Comparison of ENCODE assay signal across 13 cellular contexts in the genomic region with DNA sequence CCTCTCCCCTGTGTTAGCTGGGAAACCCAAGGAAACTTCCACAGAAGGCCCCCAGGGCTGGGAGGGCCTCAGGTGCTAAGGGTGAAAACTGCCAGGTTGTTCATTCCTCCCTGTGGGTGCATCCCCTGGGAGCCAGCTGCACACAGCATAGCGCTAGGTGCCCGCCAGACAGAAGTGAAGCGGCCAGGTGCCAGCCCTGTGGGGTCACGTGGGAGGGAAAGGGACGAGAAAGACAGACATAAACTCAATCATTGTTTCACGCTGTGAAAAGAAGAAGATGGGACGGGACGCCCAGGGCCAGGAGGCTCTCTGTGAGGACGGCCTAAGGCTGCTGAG. TPM values are rescaled to one million over a fixed set of nuclear protein-coding genes. Genes with fewer than 3 reads are reported as not detected.
A peak's percentile ranks its signal among the peaks of the same experiment; 100 is the strongest.
DNase-seq lines count a peak whose midpoint lies in the region; ATAC-seq, FAIRE-seq and TF ChIP-seq lines count a peak whose summit lies in the region.
"Had no signal": no experiment of that assay in that cellular context is flagged by ENCODE, and none has a peak within 500 bp of the region (broad histone marks: within the 10 kb centered on the region; RNA-seq: fewer than 3 reads in every experiment).

No MANE protein-coding gene starts in this region.

- TF ChIP-seq EP300 in H1 (IDR thresholded peaks at IDR 0.05; ENCODE audit: borderline replicate concordance in 1 of 2, low read depth in 2 of 2, low read length in 2 of 2), result no peak

- H3K56ac ChIP-seq in H1 (replicated peaks; ENCODE audit: insufficient read length, low read depth, low read length), result no peak overlapping the region

- CTCF ChIA-PET in H1 (lab: Charles Lee; ENCODE audit: partially characterized antibody), result interaction anchor here (0.6 to 4.2 kb wide), 8 partner anchors 10 to 233 kb away, joined by 3 to 31 read pairs (median 8); no protein-coding TSS in a partner anchor
- CTCF ChIA-PET in activated CD8-positive, alpha-beta T cell treated with anti-CD3 and anti-CD28 coated beads for 36 hours (lab: Charles Lee), result interaction anchor here (2.1 to 2.4 kb wide), 2 partner anchors 43 to 233 kb away, joined by 8 to 36 read pairs; no protein-coding TSS in a partner anchor

- H3K27me3 ChIP-seq in H1 (replicated peaks in 1 of 4; ENCODE audit: control insufficient read depth in 3 of 4, extremely low read depth in 1 of 4, insufficient read depth in 3 of 4, low read length in 3 of 4), result peaks cover 0 to 4% (median 0%) of the 10 kb centered on the region in 4 experiments; a peak in 4 of 7 replicates
- H3K27me3 ChIP-seq: right lobe of liver had no signal

- H4K91ac ChIP-seq in H1 (replicated peaks; ENCODE audit: insufficient read length, low read length), result no peak overlapping the region

- H3K4ac ChIP-seq in H1 (replicated peaks; ENCODE audit: insufficient read length, low read depth, low read length), result peak overlapping the region; percentile 60

- H3K36me3 Mint-ChIP-seq in stimulated activated memory B cell treated with anti-CD40 and anti-IgM and Interleukin-4, amounts not matched to agents 10 μg/mL and 1 μg/mL and 100 μg/mL, for 72 hours, result peaks cover 22% of the 10 kb centered on the region
- no peaks in the 10 kb centered on the region for H3K36me3 Mint-ChIP-seq in T-helper 2 cell treated with Interferon-gamma antibody and Interleukin-4, amounts not matched to agents 5 μg/mL and 100 μg/mL, for 36 hours (ENCODE audit: low read depth)
- H3K36me3 Mint-ChIP-seq in activated CD8-positive, alpha-beta T cell treated with anti-CD3 and anti-CD28 coated beads for 36 hours (ENCODE audit: low read depth), result peaks cover 2% of the 10 kb centered on the region
- H3K36me3 Mint-ChIP-seq: naive B cell had no signal

- no peak overlapping the region for H4K8ac ChIP-seq in H1 (ENCODE audit: extremely low read depth, insufficient read depth, low read length)

- POLR2A ChIA-PET in H1 (lab: Charles Lee; ENCODE audit: partially characterized antibody), result interaction anchor here (0.9 to 5.7 kb wide), 3 partner anchors 11 to 60 kb away, joined by 3 to 36 read pairs (median 4); no protein-coding TSS in a partner anchor
- POLR2A ChIA-PET in activated CD8-positive, alpha-beta T cell treated with anti-CD3 and anti-CD28 coated beads for 36 hours (lab: Charles Lee), result no interaction called here

- DNase-seq in NCI-H510A treated with DMSO at 0.1 percent for 48 hours (lab: John Stamatoyannopoulos, UW) (peak; percentile 23), NCI-H510A (lab: John Stamatoyannopoulos, UW) (no peak), NCI-H526 treated with DMSO at 0.1 percent for 48 hours (lab: John Stamatoyannopoulos, UW) (peak; percentile 28), H1 (ENCODE audit: low read depth in 1 of 2, low spot score in 2 of 2) (no peak)
- DNase-seq in T-helper 2 cell treated with Interferon-gamma antibody and Interleukin-4, amounts not matched to agents 5 μg/mL and 100 μg/mL, for 36 hours (ENCODE audit: low spot score), result no peak
- no peak for DNase-seq in activated CD8-positive, alpha-beta T cell treated with anti-CD3 and anti-CD28 coated beads for 36 hours
- DNase-seq: activated CD4-positive, alpha-beta memory T cell treated with anti-CD3 and anti-CD28 coated beads for 36 hours; left ventricle myocardium inferior; naive B cell had no signal

- no peak overlapping the region for H3K4me2 ChIP-seq in H1 (ENCODE audit: insufficient read depth in 1 of 2, low read depth in 2 of 2, low read length in 2 of 2)

- H4K5ac ChIP-seq in H1 (ENCODE audit: insufficient read length, low read depth, low read length), result no peak overlapping the region

- H2BK120ac ChIP-seq in H1 (replicated peaks; ENCODE audit: low read depth, low read length), result no peak overlapping the region

- no peak for TF ChIP-seq RAD21 in H1 (IDR thresholded peaks at IDR 0.05 in 1 of 2, conservative IDR thresholded peaks at IDR 0.05 in 1 of 2; ENCODE audit: low read depth in 2 of 2, low read length in 2 of 2)

- H3K4me3 ChIP-seq in H1 (ENCODE audit: extremely low read depth in 1 of 4, insufficient read depth in 2 of 4, low read depth in 3 of 4, low read length in 4 of 4), result no peak overlapping the region
- H3K4me3 ChIP-seq: left ventricle myocardium inferior, right lobe of liver had no signal

- no peak for ATAC-seq in stimulated activated memory B cell treated with anti-CD40 and anti-IgM and Interleukin-4, amounts not matched to agents 10 μg/mL and 1 μg/mL and 100 μg/mL, for 72 hours
- ATAC-seq in GM21360 (IDR thresholded peaks at IDR 0.05; ENCODE audit: unreplicated experiment), result no peak
- no peak for ATAC-seq in activated CD8-positive, alpha-beta T cell treated with anti-CD3 and anti-CD28 coated beads for 36 hours

- no peaks in the 10 kb centered on the region for H3K36me3 ChIP-seq in H1 (ENCODE audit: control insufficient read depth in 2 of 4, insufficient read depth in 4 of 4, low read length in 3 of 4)

- no peak overlapping the region; the same call in 1 of the 2 replicates for H2BK5ac ChIP-seq in H1 (ENCODE audit: low read depth, low read length)

- H3K27ac Mint-ChIP-seq in stimulated activated memory B cell treated with anti-CD40 and anti-IgM and Interleukin-4, amounts not matched to agents 10 μg/mL and 1 μg/mL and 100 μg/mL, for 72 hours, result peak overlapping the region; percentile 93
- H3K27ac Mint-ChIP-seq in T-helper 2 cell treated with Interferon-gamma antibody and Interleukin-4, amounts not matched to agents 5 μg/mL and 100 μg/mL, for 36 hours, result no peak overlapping the region
- H3K27ac Mint-ChIP-seq in activated CD8-positive, alpha-beta T cell treated with anti-CD3 and anti-CD28 coated beads for 36 hours, result no peak overlapping the region
- H3K27ac Mint-ChIP-seq: activated CD4-positive, alpha-beta memory T cell treated with anti-CD3 and anti-CD28 coated beads for 36 hours; stimulated activated naive CD8-positive, alpha-beta T cell treated with anti-CD3 and anti-CD28 coated beads, Interleukin-15, Interleukin-2, amounts not matched to agents 100 ng/mL and 50 ng/mL, for 24 hours had no signal

- no peak overlapping the region for H3K27ac ChIP-seq in H1 (ENCODE audit: low read depth, low read length)
- H3K27ac ChIP-seq: right lobe of liver had no signal

- peak overlapping the region; percentile 57 for H3K4me3 Mint-ChIP-seq in stimulated activated memory B cell treated with anti-CD40 and anti-IgM and Interleukin-4, amounts not matched to agents 10 μg/mL and 1 μg/mL and 100 μg/mL, for 72 hours
- no peak overlapping the region for H3K4me3 Mint-ChIP-seq in T-helper 2 cell treated with Interferon-gamma antibody and Interleukin-4, amounts not matched to agents 5 μg/mL and 100 μg/mL, for 36 hours
- H3K4me3 Mint-ChIP-seq in activated CD8-positive, alpha-beta T cell treated with anti-CD3 and anti-CD28 coated beads for 36 hours, result no peak overlapping the region
- H3K4me3 Mint-ChIP-seq: activated CD4-positive, alpha-beta memory T cell treated with anti-CD3 and anti-CD28 coated beads for 36 hours; stimulated activated naive CD8-positive, alpha-beta T cell treated with anti-CD3 and anti-CD28 coated beads, Interleukin-15, Interleukin-2, amounts not matched to agents 100 ng/mL and 50 ng/mL, for 24 hours had no signal

- no peaks in the 10 kb centered on the region for H3K79me2 ChIP-seq in H1 (ENCODE audit: control insufficient read depth in 1 of 2, insufficient read depth in 2 of 2, low read length in 2 of 2)

- no peak overlapping the region for H2AK5ac ChIP-seq in H1 (ENCODE audit: low read depth, low read length)

- FAIRE-seq in H1 (lab: Jason Lieb, UNC), result no peak

- intact Hi-C loops in activated CD8-positive, alpha-beta T cell treated with anti-CD3 and anti-CD28 coated beads for 36 hours (cut with micrococcal nuclease), result no loop called here

- H2BK15ac ChIP-seq in H1 (ENCODE audit: low read length), result no peak overlapping the region

- TF ChIP-seq CTCF in H1 (IDR thresholded peaks at IDR 0.05; ENCODE audit: control extremely low read depth in 1 of 3, insufficient read depth in 1 of 3, low read depth in 1 of 3, low read length in 3 of 3), result no peak
- no peak for TF ChIP-seq CTCF in activated CD8-positive, alpha-beta T cell treated with anti-CD3 and anti-CD28 coated beads for 36 hours (IDR thresholded peaks at IDR 0.05)

- H2BK12ac ChIP-seq in H1 (ENCODE audit: low read depth, low read length), result no peak overlapping the region

- peaks cover 53% of the 10 kb centered on the region for H3K4me1 Mint-ChIP-seq in stimulated activated memory B cell treated with anti-CD40 and anti-IgM and Interleukin-4, amounts not matched to agents 10 μg/mL and 1 μg/mL and 100 μg/mL, for 72 hours
- H3K4me1 Mint-ChIP-seq in T-helper 2 cell treated with Interferon-gamma antibody and Interleukin-4, amounts not matched to agents 5 μg/mL and 100 μg/mL, for 36 hours (ENCODE audit: low read depth), result peaks cover 18% of the 10 kb centered on the region
- H3K4me1 Mint-ChIP-seq in activated CD8-positive, alpha-beta T cell treated with anti-CD3 and anti-CD28 coated beads for 36 hours (ENCODE audit: low read depth), result peaks cover 26% of the 10 kb centered on the region

- no peak for TF ChIP-seq POLR2A in H1 (IDR thresholded peaks at IDR 0.05; ENCODE audit: control extremely low read depth in 1 of 2, low read depth in 2 of 2, low read length in 2 of 2)

- peaks cover 3% of the 10 kb centered on the region; the same call in 1 of the 2 replicates for H3K23me2 ChIP-seq in H1 (ENCODE audit: low read depth, low read length)

- no peak overlapping the region for H3K14ac ChIP-seq in H1 (ENCODE audit: insufficient read length)

- no peak overlapping the region for H3K18ac ChIP-seq in H1 (ENCODE audit: extremely low read depth, low read length)

- H3K9me3 ChIP-seq in H1 (ENCODE audit: insufficient read depth in 2 of 2, low read depth in 1 of 2, low read length in 1 of 2), result no peaks in the 10 kb centered on the region
- H3K9me3 ChIP-seq: left ventricle myocardium inferior, right lobe of liver had no signal

- no peak overlapping the region for H3K9ac ChIP-seq in H1 (replicated peaks in 1 of 4; ENCODE audit: extremely low read depth in 1 of 4, low read depth in 3 of 4, low read length in 3 of 4)

- H3K9me3 Mint-ChIP-seq in stimulated activated memory B cell treated with anti-CD40 and anti-IgM and Interleukin-4, amounts not matched to agents 10 μg/mL and 1 μg/mL and 100 μg/mL, for 72 hours, result no peaks in the 10 kb centered on the region
- H3K9me3 Mint-ChIP-seq in T-helper 2 cell treated with Interferon-gamma antibody and Interleukin-4, amounts not matched to agents 5 μg/mL and 100 μg/mL, for 36 hours, result no peaks in the 10 kb centered on the region
- no peaks in the 10 kb centered on the region for H3K9me3 Mint-ChIP-seq in activated CD8-positive, alpha-beta T cell treated with anti-CD3 and anti-CD28 coated beads for 36 hours
- H3K9me3 Mint-ChIP-seq: activated CD4-positive, alpha-beta memory T cell treated with anti-CD3 and anti-CD28 coated beads for 36 hours; naive B cell; stimulated activated naive CD8-positive, alpha-beta T cell treated with anti-CD3 and anti-CD28 coated beads, Interleukin-15, Interleukin-2, amounts not matched to agents 100 ng/mL and 50 ng/mL, for 24 hours had no signal

- no peak overlapping the region for H2BK20ac ChIP-seq in H1 (ENCODE audit: low read length)

- no peak overlapping the region for H2AFZ ChIP-seq in H1 (ENCODE audit: low read length)

- H4K20me1 ChIP-seq in H1 (replicated peaks in 1 of 2; ENCODE audit: control insufficient read depth in 1 of 2, insufficient read depth in 2 of 2, low read length in 2 of 2), result peaks cover 1% of the 10 kb centered on the region in 2 experiments

- H3K4me1 ChIP-seq in H1 (replicated peaks in 1 of 4; ENCODE audit: control insufficient read depth in 3 of 4, insufficient read depth in 4 of 4, low read length in 3 of 4), result peaks cover 0 to 12% (median 5%) of the 10 kb centered on the region in 4 experiments; a peak in 5 of 7 replicates

- H3K27me3 Mint-ChIP-seq in stimulated activated memory B cell treated with anti-CD40 and anti-IgM and Interleukin-4, amounts not matched to agents 10 μg/mL and 1 μg/mL and 100 μg/mL, for 72 hours, result no peaks in the 10 kb centered on the region
- H3K27me3 Mint-ChIP-seq in T-helper 2 cell treated with Interferon-gamma antibody and Interleukin-4, amounts not matched to agents 5 μg/mL and 100 μg/mL, for 36 hours (ENCODE audit: low read depth), result peaks cover 6% of the 10 kb centered on the region
- peaks cover 7% of the 10 kb centered on the region for H3K27me3 Mint-ChIP-seq in activated CD8-positive, alpha-beta T cell treated with anti-CD3 and anti-CD28 coated beads for 36 hours
- H3K27me3 Mint-ChIP-seq: activated CD4-positive, alpha-beta memory T cell treated with anti-CD3 and anti-CD28 coated beads for 36 hours; naive B cell had no signal

- H3K79me1 ChIP-seq in H1 (ENCODE audit: low read depth, low read length), result no peaks in the 10 kb centered on the region

- H3K23ac ChIP-seq in H1 (ENCODE audit: insufficient read length), result no peak overlapping the region

- WGBS in H1 (ENCODE audit: extremely low coverage in 1 of 2, insufficient coverage in 1 of 2, insufficient read length in 1 of 2, insufficient replicate concordance in 2 of 2, low coverage in 1 of 2, low lambda C conversion rate in 2 of 2, missing lambda C conversion rate in 1 of 2), 2 experiments, result 83% methylated on average over 9 of the region's 9 CpGs; no CpG with 5 or more reads in 1 of the 2 experiments

RNA-seq across cellular contexts. Expression of a gene that starts 31.6 kb away (rescaled TPM):
- total RNA-seq in H1 (2021; fragmentation: NEBNext Ultra II Directional; extraction: Animal tissue kit (Norgen Biotek cat#: 25700)), result 25.0 and 25.7 TPM in 2 replicates
- polyA plus RNA-seq in H1 (2011; rRNA removed), result 39.2 and 41.6 TPM in 2 replicates
- 28.6 TPM for polyA plus RNA-seq in H1 (2011; cell fraction: cytosol; rRNA removed)
- 19.6 TPM for polyA plus RNA-seq in H1 (2011; cell fraction: nucleus; rRNA removed)
- 20.2 to 27.4 TPM (median 24.8 TPM) in 4 replicates for polyA plus RNA-seq in H1 (2012, experiment 1 of 2)
- polyA plus RNA-seq in H1 (2012, experiment 2 of 2), result 29.7 TPM
- 23.9 TPM for polyA plus RNA-seq in H1 (2013, experiment 1 of 2)
- 27.9 TPM for polyA plus RNA-seq in H1 (2013, experiment 2 of 2)
- polyA minus RNA-seq in H1 (2011; rRNA and poly(A)+ RNA removed), result 8.0 and 8.7 TPM in 2 replicates
- 7.7 TPM for polyA minus RNA-seq in H1 (2011; cell fraction: cytosol; rRNA and poly(A)+ RNA removed)
- 9.2 TPM for polyA minus RNA-seq in H1 (2011; cell fraction: nucleus; rRNA and poly(A)+ RNA removed)
- under 1 TPM in 1 of 2 experiments, not detected in 1; 0.22 TPM for total RNA-seq in activated CD8-positive, alpha-beta T cell treated with anti-CD3 and anti-CD28 coated beads for 36 hours

RNA-seq across cellular contexts. Expression of a gene that starts 49.6 kb away (rescaled TPM):
- total RNA-seq in H1 (2021; fragmentation: NEBNext Ultra II Directional; extraction: Animal tissue kit (Norgen Biotek cat#: 25700)), result 22.2 and 25.1 TPM in 2 replicates
- 39.2 and 40.8 TPM in 2 replicates for polyA plus RNA-seq in H1 (2011; rRNA removed)
- 42.4 TPM for polyA plus RNA-seq in H1 (2011; cell fraction: cytosol; rRNA removed)
- 55.0 TPM for polyA plus RNA-seq in H1 (2011; cell fraction: nucleus; rRNA removed)
- polyA plus RNA-seq in H1 (2012, experiment 1 of 2), result 18.4 to 26.3 TPM (median 24.0 TPM) in 4 replicates
- polyA plus RNA-seq in H1 (2012, experiment 2 of 2), result 17.2 TPM
- 10.1 TPM for polyA plus RNA-seq in H1 (2013, experiment 1 of 2)
- 9.8 TPM for polyA plus RNA-seq in H1 (2013, experiment 2 of 2)
- polyA minus RNA-seq in H1 (2011; rRNA and poly(A)+ RNA removed), result 66.8 and 85.4 TPM in 2 replicates
- 23.8 TPM for polyA minus RNA-seq in H1 (2011; cell fraction: cytosol; rRNA and poly(A)+ RNA removed)
- polyA minus RNA-seq in H1 (2011; cell fraction: nucleus; rRNA and poly(A)+ RNA removed), result 28.3 TPM
- total RNA-seq in activated CD8-positive, alpha-beta T cell treated with anti-CD3 and anti-CD28 coated beads for 36 hours, result 10 to 100 TPM; 16.2 to 20.0 TPM

RNA-seq across cellular contexts. Expression of a gene that starts 50.6 kb away (rescaled TPM):
- total RNA-seq in H1 (2021; fragmentation: NEBNext Ultra II Directional; extraction: Animal tissue kit (Norgen Biotek cat#: 25700)), result 297 and 305 TPM in 2 replicates
- polyA plus RNA-seq in H1 (2011; rRNA removed), result 210 and 243 TPM in 2 replicates
- 212 TPM for polyA plus RNA-seq in H1 (2011; cell fraction: cytosol; rRNA removed)
- 524 TPM for polyA plus RNA-seq in H1 (2011; cell fraction: nucleus; rRNA removed)
- 221 to 290 TPM (median 254 TPM) in 4 replicates for polyA plus RNA-seq in H1 (2012, experiment 1 of 2)
- polyA plus RNA-seq in H1 (2012, experiment 2 of 2), result 144 TPM
- 120 TPM for polyA plus RNA-seq in H1 (2013, experiment 1 of 2)
- polyA plus RNA-seq in H1 (2013, experiment 2 of 2), result 108 TPM
- polyA minus RNA-seq in H1 (2011; rRNA and poly(A)+ RNA removed), result 447 and 449 TPM in 2 replicates
- polyA minus RNA-seq in H1 (2011; cell fraction: cytosol; rRNA and poly(A)+ RNA removed), result 271 TPM
- polyA minus RNA-seq in H1 (2011; cell fraction: nucleus; rRNA and poly(A)+ RNA removed), result 249 TPM
- 100 to 1,000 TPM; 318 to 319 TPM for total RNA-seq in activated CD8-positive, alpha-beta T cell treated with anti-CD3 and anti-CD28 coated beads for 36 hours

Comparison
In these comparisons a context has a peak if more than half of its experiments do, and no peak if none do; other contexts are left out.
1. DNase-seq: peak in NCI-H510A treated with DMSO at 0.1 percent for 48 hours (single experiment) and NCI-H526 treated with DMSO at 0.1 percent for 48 hours (single experiment); none in NCI-H510A (single experiment), H1 (0 of 2), T-helper 2 cell treated with Interferon-gamma antibody and Interleukin-4, amounts not matched to agents 5 μg/mL and 100 μg/mL, for 36 hours (single experiment) and activated CD8-positive, alpha-beta T cell treated with anti-CD3 and anti-CD28 coated beads for 36 hours (single experiment).
2. RNA of a gene that starts 31.6 kb away (total RNA-seq): 25.0 to 25.7 TPM in H1; 0.22 TPM in activated CD8-positive, alpha-beta T cell treated with anti-CD3 and anti-CD28 coated beads for 36 hours; every median in the first group is over 10 times any median in the second.